Comparison of ENCODE assay signal across 16 cellular contexts in genomic region chr5:53090229-53090628, GRCh38. TPM values are rescaled to one million over a fixed set of nuclear protein-coding genes. Genes with fewer than 3 reads are reported as not detected.
DNase-seq lines count a peak whose midpoint lies in the region; ATAC-seq and TF ChIP-seq lines count a peak whose summit lies in the region.
"Had no signal": no experiment of that assay in that cellular context is flagged by ENCODE, and none has a peak within 500 bp of the region (broad histone marks: within the 10 kb centered on the region; RNA-seq: fewer than 3 reads in every experiment).

No MANE protein-coding gene starts in this region.

- no peaks in the 10 kb centered on the region for H3K9me3 Mint-ChIP-seq in activated CD4-positive, alpha-beta T cell treated with anti-CD3 and anti-CD28 coated beads for 36 hours (ENCODE audit: low read depth)
- no peaks in the 10 kb centered on the region for H3K9me3 Mint-ChIP-seq in CD8-positive, alpha-beta memory T cell
- no peaks in the 10 kb centered on the region for H3K9me3 Mint-ChIP-seq in WTC11

- no peak overlapping the region for H2BK12ac ChIP-seq in trophoblast cell (ENCODE audit: low read length)

- no peak overlapping the region for H3K18ac ChIP-seq in trophoblast cell (ENCODE audit: low read length)

- WGBS in trophoblast cell (ENCODE audit: extremely low coverage, insufficient coverage, insufficient read length): no CpG with 5 or more reads among the region's 5 CpGs

- H3K27me3 ChIP-seq in DND-41 (ENCODE audit: insufficient read depth, low read length, poor library complexity) (no peaks in the 10 kb centered on the region), trophoblast cell (ENCODE audit: insufficient read depth, low read length) (no peaks in the 10 kb centered on the region)
- no peaks in the 10 kb centered on the region for H3K27me3 ChIP-seq in CD8-positive, alpha-beta memory T cell (ENCODE audit: insufficient read depth, low read length, poor library complexity, severe bottlenecking)

- H3K4me3 ChIP-seq in DND-41 (ENCODE audit: low read depth in 1 of 2, low read length in 2 of 2): peak overlapping the region in 1 of 2 experiments; percentile 45; a peak in 2 of 4 replicates
- H3K4me3 ChIP-seq in trophoblast cell (ENCODE audit: low read depth, low read length): no peak overlapping the region
- no peak overlapping the region for H3K4me3 ChIP-seq in CD8-positive, alpha-beta memory T cell (ENCODE audit: low read length)

- no peak overlapping the region for H2BK5ac ChIP-seq in trophoblast cell (ENCODE audit: low read depth, low read length, poor library complexity)

- H3K79me2 ChIP-seq in DND-41 (ENCODE audit: insufficient read depth, low read length) (no peaks in the 10 kb centered on the region), trophoblast cell (ENCODE audit: control insufficient read depth, insufficient read depth, low read length, poor library complexity) (no peaks in the 10 kb centered on the region)

- intact Hi-C loops in activated CD4-positive, alpha-beta T cell treated with anti-CD3 and anti-CD28 coated beads for 36 hours (cut with DNase I, micrococcal nuclease): no loop called here

- peaks cover 6% of the 10 kb centered on the region; the same call in 1 of the 2 replicates for H3K36me3 ChIP-seq in DND-41 (ENCODE audit: insufficient read depth, low read length)
- peaks cover 6 to 8% of the 10 kb centered on the region in 2 experiments for H3K36me3 ChIP-seq in trophoblast cell (ENCODE audit: control insufficient read depth in 1 of 2, insufficient read depth in 2 of 2, low read length in 2 of 2)
- no peaks in the 10 kb centered on the region for H3K36me3 ChIP-seq in CD8-positive, alpha-beta memory T cell (ENCODE audit: insufficient read depth, low read length)

- H3K27ac ChIP-seq in DND-41 (ENCODE audit: low read length) (peak overlapping the region; percentile 87), trophoblast cell (ENCODE audit: low read depth, low read length) (no peak overlapping the region)
- H3K27ac ChIP-seq in CD8-positive, alpha-beta memory T cell (ENCODE audit: low read depth, low read length): no peak overlapping the region

- POLR2A ChIA-PET in activated CD4-positive, alpha-beta T cell treated with anti-CD3 and anti-CD28 coated beads for 36 hours (lab: Charles Lee): interaction anchor here (1.0 kb wide), 1 partner anchor 20 kb away, joined by 3 read pairs; the partner anchor contains the start of gene MOCS2
- POLR2A ChIA-PET in CD8-positive, alpha-beta memory T cell (lab: Charles Lee): no interaction called here
- POLR2A ChIA-PET in WTC11 (lab: Charles Lee): no interaction called here

- H3K9ac ChIP-seq in DND-41 (ENCODE audit: low read depth, low read length) (peak overlapping the region; percentile 45), trophoblast cell (ENCODE audit: low read length) (no peak overlapping the region)

- no peak overlapping the region for H2BK120ac ChIP-seq in trophoblast cell (ENCODE audit: insufficient read depth, low read length, poor library complexity)

- no peaks in the 10 kb centered on the region for H3K9me3 ChIP-seq in DND-41 (ENCODE audit: insufficient read depth, low read length, severe bottlenecking)
- H3K9me3 ChIP-seq in T-helper 17 cell (ENCODE audit: control insufficient read depth, low read length, poor library complexity, severe bottlenecking): no peaks in the 10 kb centered on the region
- no peaks in the 10 kb centered on the region for H3K9me3 ChIP-seq in trophoblast cell (ENCODE audit: insufficient read depth, low read depth, low read length)
- H3K9me3 ChIP-seq in CD8-positive, alpha-beta memory T cell (ENCODE audit: low read length): no peaks in the 10 kb centered on the region

- peaks cover 24% of the 10 kb centered on the region for H3K4me1 Mint-ChIP-seq in activated CD4-positive, alpha-beta T cell treated with anti-CD3 and anti-CD28 coated beads for 36 hours
- H3K4me1 Mint-ChIP-seq in T-helper 17 cell (peaks cover 10% of the 10 kb centered on the region), WTC11 (no peaks in the 10 kb centered on the region)
- H3K4me1 Mint-ChIP-seq in CD8-positive, alpha-beta memory T cell: peaks cover 7 to 12% (median 11%) of the 10 kb centered on the region in 3 donors

- no peaks in the 10 kb centered on the region for H3K27me3 Mint-ChIP-seq in activated CD4-positive, alpha-beta T cell treated with anti-CD3 and anti-CD28 coated beads for 36 hours
- no peaks in the 10 kb centered on the region for H3K27me3 Mint-ChIP-seq in T-helper 17 cell
- peaks cover 0 to 1% of the 10 kb centered on the region in 2 donors for H3K27me3 Mint-ChIP-seq in CD8-positive, alpha-beta memory T cell
- no peaks in the 10 kb centered on the region for H3K27me3 Mint-ChIP-seq in WTC11 (ENCODE audit: low read depth)

- DNase-seq in activated CD4-positive, alpha-beta T cell treated with anti-CD3 and anti-CD28 coated beads for 36 hours: peak; percentile 33
- no peak for DNase-seq in activated CD4-positive, alpha-beta T cell treated with anti-CD3 and anti-CD28 coated beads, Interleukin-2, amount 50 U/mL, for 4 hours
- DNase-seq in DND-41 (peak; percentile 40), T-helper 17 cell (no peak), trophoblast cell (peak; percentile 2 to 45), WTC11 (ENCODE audit: low spot score) (no peak)
- no peak for DNase-seq in CD8-positive, alpha-beta memory T cell
- DNase-seq: C1 segment of cervical spinal cord, DMS153, Kasumi-1, NCI-H1417, NCI-H2029, NCI-H510A treated with DMSO at 0.1 percent for 48 hours, RPMI8226 had no signal

- H3K4ac ChIP-seq in trophoblast cell (ENCODE audit: low read depth, low read length): no peak overlapping the region

- H2AFZ ChIP-seq in DND-41 (ENCODE audit: low read depth, low read length) (no peak overlapping the region; the same call in 1 of the 2 replicates), trophoblast cell (ENCODE audit: insufficient read depth, low read length, poor library complexity) (no peak overlapping the region)

- H3K23ac ChIP-seq in trophoblast cell (ENCODE audit: low read length): no peak overlapping the region

- TF ChIP-seq CTCF in DND-41 (IDR thresholded peaks at IDR 0.05; ENCODE audit: borderline replicate concordance, extremely low read depth, low read length, poor library complexity, severe bottlenecking) (no peak), WTC11 (IDR thresholded peaks at IDR 0.05) (no peak)

- H3K4me2 ChIP-seq in DND-41 (ENCODE audit: insufficient read depth, low read length) (peak overlapping the region; percentile 68), trophoblast cell (ENCODE audit: low read length) (no peak overlapping the region)

- H3K4me3 Mint-ChIP-seq in activated CD4-positive, alpha-beta T cell treated with anti-CD3 and anti-CD28 coated beads for 36 hours: no peak overlapping the region
- H3K4me3 Mint-ChIP-seq in T-helper 17 cell (no peak overlapping the region), WTC11 (no peak overlapping the region)
- no peak overlapping the region for H3K4me3 Mint-ChIP-seq in CD8-positive, alpha-beta memory T cell

- no peak overlapping the region for H2AK5ac ChIP-seq in trophoblast cell (ENCODE audit: low read length)

- H4K8ac ChIP-seq in trophoblast cell (ENCODE audit: low read depth, low read length): no peak overlapping the region

- ATAC-seq in activated CD4-positive, alpha-beta T cell treated with anti-CD3 and anti-CD28 coated beads for 36 hours: no peak
- ATAC-seq in DND-41 (ENCODE audit: insufficient read depth, low read depth) (peak; percentile 48), T-helper 17 cell (no peak), HG02642 (IDR thresholded peaks at IDR 0.05; ENCODE audit: poor library complexity, unreplicated experiment) (no peak), WTC11 (no peak)
- ATAC-seq: HepG2 had no signal

- H3K27ac Mint-ChIP-seq in activated CD4-positive, alpha-beta T cell treated with anti-CD3 and anti-CD28 coated beads for 36 hours: no peak overlapping the region
- H3K27ac Mint-ChIP-seq in T-helper 17 cell (peak overlapping the region; percentile 79), WTC11 (no peak overlapping the region)
- H3K27ac Mint-ChIP-seq in CD8-positive, alpha-beta memory T cell: no peak overlapping the region

- H4K91ac ChIP-seq in trophoblast cell (ENCODE audit: low read depth, low read length): no peak overlapping the region

- H3K79me1 ChIP-seq in trophoblast cell (ENCODE audit: low read length): no peaks in the 10 kb centered on the region

- H4K20me1 ChIP-seq in DND-41 (ENCODE audit: insufficient read depth, low read length): no peaks in the 10 kb centered on the region

- CTCF ChIA-PET in activated CD4-positive, alpha-beta T cell treated with anti-CD3 and anti-CD28 coated beads for 36 hours (lab: Charles Lee): interaction anchor here (0.8 to 6.4 kb wide), 9 partner anchors 8 to 148 kb away, joined by 3 to 72 read pairs (median 5); partner anchors contain the start of gene MOCS2
- CTCF ChIA-PET in CD8-positive, alpha-beta memory T cell (lab: Charles Lee): interaction anchor here (1.8 kb wide), 1 partner anchor 146 kb away, joined by 4 read pairs; no protein-coding TSS in a partner anchor
- CTCF ChIA-PET in WTC11 (lab: Charles Lee): interaction anchor here (2.0 kb wide), 1 partner anchor 54 kb away, joined by 6 read pairs; no protein-coding TSS in a partner anchor

- peaks cover 3% of the 10 kb centered on the region for H3K36me3 Mint-ChIP-seq in activated CD4-positive, alpha-beta T cell treated with anti-CD3 and anti-CD28 coated beads for 36 hours (ENCODE audit: low read depth)
- H3K36me3 Mint-ChIP-seq in T-helper 17 cell (ENCODE audit: low read depth) (no peaks in the 10 kb centered on the region), WTC11 (no peaks in the 10 kb centered on the region)
- H3K36me3 Mint-ChIP-seq in CD8-positive, alpha-beta memory T cell: no peaks in the 10 kb centered on the region

- H3K14ac ChIP-seq in trophoblast cell (ENCODE audit: low read length): no peak overlapping the region

- no peak overlapping the region for H4K12ac ChIP-seq in trophoblast cell (ENCODE audit: low read depth, low read length)

- H3K4me1 ChIP-seq in DND-41 (ENCODE audit: insufficient read depth, low read length) (peaks cover 43% of the 10 kb centered on the region), trophoblast cell (ENCODE audit: control insufficient read depth in 1 of 2, insufficient read depth in 2 of 2, low read length in 2 of 2) (no peaks in the 10 kb centered on the region)
- H3K4me1 ChIP-seq in CD8-positive, alpha-beta memory T cell (ENCODE audit: insufficient read depth, low read length): peaks cover 11% of the 10 kb centered on the region

TF ChIP-seq in WTC11, 78 proteins besides CTCF, POLR2A, EP300 and RAD21 (continues in another document):
- TF ChIP-seq OVOL2 (CRISPR knock-in tag; IDR thresholded peaks at IDR 0.05; ENCODE audit: borderline replicate concordance) (no peak), ZNF232 (CRISPR knock-in tag; IDR thresholded peaks at IDR 0.05) (no peak), FOXP1 (CRISPR knock-in tag; IDR thresholded peaks at IDR 0.05; ENCODE audit: borderline replicate concordance) (no peak), ZNF317 (CRISPR knock-in tag; IDR thresholded peaks at IDR 0.05; ENCODE audit: borderline replicate concordance, low read depth) (no peak), ZNF219 (CRISPR knock-in tag; IDR thresholded peaks at IDR 0.05; ENCODE audit: borderline replicate concordance) (no peak)

RNA-seq across cellular contexts. Expression of gene MOCS2, which starts 19.3 kb away (rescaled TPM):
- total RNA-seq in activated CD4-positive, alpha-beta T cell treated with anti-CD3 and anti-CD28 coated beads for 36 hours: 10 to 100 TPM; 21.0 to 21.3 TPM
- 10 to 100 TPM; 11.2 to 15.2 TPM for total RNA-seq in T-helper 17 cell
- 27.6 and 30.3 TPM in 2 replicates for polyA plus RNA-seq in trophoblast cell (2013)
- 10 to 100 TPM; 25.9 to 27.0 TPM for total RNA-seq in CD8-positive, alpha-beta memory T cell
- 39.7 TPM for polyA plus RNA-seq in CD8-positive, alpha-beta memory T cell
- 14.4 to 16.1 TPM (median 15.7 TPM) in 3 replicates for total RNA-seq in WTC11 (2021)

Comparison
In these comparisons a context has a peak if more than half of its experiments do, and no peak if none do; other contexts are left out.
1. DNase-seq: peak in activated CD4-positive, alpha-beta T cell treated with anti-CD3 and anti-CD28 coated beads for 36 hours (single experiment), DND-41 (single experiment) and trophoblast cell (2 of 2); none in activated CD4-positive, alpha-beta T cell treated with anti-CD3 and anti-CD28 coated beads, Interleukin-2, amount 50 U/mL, for 4 hours (0 of 2), T-helper 17 cell (0 of 3), CD8-positive, alpha-beta memory T cell (0 of 5) and WTC11 (single experiment).